Comparison of ENCODE assay signal across 2 cellular contexts in genomic region chr14:96247031-96247430, GRCh38.
TF ChIP-seq lines count a peak whose summit lies in the region.

No MANE protein-coding gene starts in this region.

TF ChIP-seq in A549, 52 proteins besides CTCF, POLR2A, EP300 and RAD21:
- TF ChIP-seq CHD2 (IDR thresholded peaks at IDR 0.05; ENCODE audit: low read length, partially characterized antibody), result no peak
- TF ChIP-seq MYC (IDR thresholded peaks at IDR 0.05; ENCODE audit: borderline replicate concordance, low read length), result no peak
- no peak for TF ChIP-seq NR3C1 (IDR thresholded peaks at IDR 0.05)
- no peak for TF ChIP-seq ZC3H11A (IDR thresholded peaks at IDR 0.05)
- TF ChIP-seq HOXB5 (CRISPR knock-in tag; IDR thresholded peaks at IDR 0.05), result no peak
- TF ChIP-seq FOXS1 (CRISPR knock-in tag; IDR thresholded peaks at IDR 0.05), result no peak
- no peak for TF ChIP-seq FOSL2 (IDR thresholded peaks at IDR 0.05)
- TF ChIP-seq FOSL2 (CRISPR knock-in tag; IDR thresholded peaks at IDR 0.05), result no peak
- TF ChIP-seq JUNB (IDR thresholded peaks at IDR 0.05), result no peak
- no peak for TF ChIP-seq CHD4 (IDR thresholded peaks at IDR 0.05; ENCODE audit: borderline replicate concordance)

TF ChIP-seq in IMR-90, 13 proteins besides CTCF, POLR2A, EP300 and RAD21:
- TF ChIP-seq RFX5 (IDR thresholded peaks at IDR 0.05; ENCODE audit: low read depth, low read length), result no peak
- TF ChIP-seq BHLHE40 (IDR thresholded peaks at IDR 0.05; ENCODE audit: low read depth, low read length), result no peak
- TF ChIP-seq CEBPB (IDR thresholded peaks at IDR 0.05; ENCODE audit: low read depth, low read length), result no peak
- no peak for TF ChIP-seq MAZ (IDR thresholded peaks at IDR 0.05; ENCODE audit: borderline replicate concordance, low read depth, low read length)
- TF ChIP-seq MAFK (IDR thresholded peaks at IDR 0.05; ENCODE audit: low read depth, low read length), result no peak
- TF ChIP-seq NFE2L2 (IDR thresholded peaks at IDR 0.05; ENCODE audit: low read depth, low read length), result no peak
- no peak for TF ChIP-seq ELK1 (IDR thresholded peaks at IDR 0.05; ENCODE audit: borderline replicate concordance, low read depth, low read length)
- TF ChIP-seq FOS (IDR thresholded peaks at IDR 0.05; ENCODE audit: low read depth, low read length), result no peak
- TF ChIP-seq MXI1 (IDR thresholded peaks at IDR 0.05; ENCODE audit: borderline replicate concordance, low read depth, low read length), result no peak
- no peak for TF ChIP-seq SMC3 (IDR thresholded peaks at IDR 0.05; ENCODE audit: low read depth, low read length)
- no peak for TF ChIP-seq USF2 (IDR thresholded peaks at IDR 0.05; ENCODE audit: low read depth, low read length)
- TF ChIP-seq CHD1 (IDR thresholded peaks at IDR 0.05; ENCODE audit: low read depth, low read length), result no peak
- no peak for TF ChIP-seq RCOR1 (IDR thresholded peaks at IDR 0.05; ENCODE audit: insufficient replicate concordance, low read length)
